12 cellular contexts compared by ENCODE assay signal in genomic region chr1:172561252-172561651, GRCh38.
DNase-seq lines count a peak whose midpoint lies in the region; ATAC-seq and FAIRE-seq lines count a peak whose summit lies in the region.
"Had no signal": no experiment of that assay in that cellular context is flagged by ENCODE, and none has a peak within 500 bp of the region (broad histone marks: within the 10 kb centered on the region; RNA-seq: fewer than 3 reads in every experiment).

No MANE protein-coding gene starts in this region.

- ATAC-seq in GM18873 (IDR thresholded peaks at IDR 0.05; ENCODE audit: low FRiP score, unreplicated experiment) = no peak
- ATAC-seq in HG02885 (IDR thresholded peaks at IDR 0.05; ENCODE audit: poor library complexity, unreplicated experiment) = no peak
- ATAC-seq: HepG2 had no signal

- peak; percentile 90 for DNase-seq in EL
- DNase-seq in HTR-8/SVneo (ENCODE audit: insufficient read length, low spot score) = peak; percentile 6
- DNase-seq in astrocyte of the hippocampus (ENCODE audit: low read depth, low spot score) = peak; percentile 58
- DNase-seq in effector CD4-positive, alpha-beta T cell = no peak
- DNase-seq in LoVo (ENCODE audit: low spot score) = no peak
- DNase-seq: C1 segment of cervical spinal cord, MM.1S, NCI-H1092 treated with DMSO at 0.1 percent for 48 hours, NCI-H446 treated with DMSO at 0.1 percent for 48 hours had no signal

- FAIRE-seq in HTR-8/SVneo (lab: Jason Lieb, UNC) = no peak
- FAIRE-seq: HepG2 had no signal

Comparison
In these comparisons a context has a peak if more than half of its experiments do, and no peak if none do; other contexts are left out.
1. DNase-seq: peak in EL (single experiment), HTR-8/SVneo (single experiment) and astrocyte of the hippocampus (single experiment); none in effector CD4-positive, alpha-beta T cell (single experiment) and LoVo (single experiment).